In the genomic region with DNA sequence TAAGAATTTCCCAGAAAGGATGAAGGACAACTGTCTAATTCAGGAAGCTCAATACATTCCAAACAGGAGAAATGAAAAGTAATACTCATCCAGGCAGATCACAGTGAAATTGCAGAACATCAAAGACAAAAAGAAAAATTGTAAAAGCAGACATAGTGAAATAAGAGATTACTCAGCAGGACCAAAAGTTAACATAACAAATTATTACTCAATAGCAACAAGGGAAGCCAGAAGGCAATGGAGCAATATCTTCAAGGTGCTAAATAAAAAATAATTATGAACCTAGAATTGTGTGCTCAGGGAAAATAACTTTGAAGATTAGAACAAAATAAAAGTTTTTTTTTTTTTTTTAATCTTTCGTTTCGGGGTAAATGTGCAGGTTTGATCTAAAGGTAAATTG, we compare ENCODE assay signal across 22 cellular contexts. TPM values are rescaled to one million over a fixed set of nuclear protein-coding genes. Genes with fewer than 3 reads are reported as not detected.
"Had no signal": no experiment of that assay in that cellular context is flagged by ENCODE, and none has a peak within 500 bp of the region (broad histone marks: within the 10 kb centered on the region; RNA-seq: fewer than 3 reads in every experiment).

No MANE protein-coding gene starts in this region.

- DNase-seq: activated CD4-positive, alpha-beta T cell treated with anti-CD3 and anti-CD28 coated beads for 4 hours; activated CD4-positive, alpha-beta T cell treated with anti-CD3 and anti-CD28 coated beads, Interleukin-2, amount 50 U/mL, for 48 hours; activated CD4-positive, CD25-positive, alpha-beta regulatory T cell; activated CD8-positive, alpha-beta memory T cell treated with anti-CD3 and anti-CD28 coated beads, Interleukin-2, amount 50 U/mL, for 48 hours; activated naive CD4-positive, alpha-beta T cell; activated T-cell treated with anti-CD3 and anti-CD28 coated beads, Interleukin-2, amount 50 U/mL, for 4 hours; amniotic stem cell; esophagus squamous epithelium; foreskin keratinocyte; kidney; lower lobe of right lung; naive thymus-derived CD4-positive, alpha-beta T cell; posterior cingulate gyrus; stimulated activated CD4-positive, alpha-beta T cell treated with anti-CD3 and anti-CD28 coated beads, Interleukin-15, amount 100 ng/mL, for 24 hours; stimulated activated naive B cell treated with anti-CD40 and anti-IgM and Interleukin-4, amounts not matched to agents 10 μg/mL and 1 μg/mL and 100 μg/mL, for 72 hours; testis; trophoblast cell; uterus had no signal

- H3K4me1 ChIP-seq: breast epithelium, esophagus squamous epithelium, foreskin keratinocyte, lower lobe of right lung, testis, uterus had no signal

- H3K27ac ChIP-seq: breast epithelium, coronary artery, esophagus squamous epithelium, foreskin keratinocyte, lower lobe of right lung, testis, uterus had no signal

- H3K9me3 ChIP-seq: breast epithelium, esophagus squamous epithelium, lower lobe of right lung, testis, uterus had no signal

- H3K4me3 ChIP-seq: breast epithelium, coronary artery, esophagus squamous epithelium, lower lobe of right lung, smooth muscle cell, testis, uterus had no signal

- H3K4me2 ChIP-seq: smooth muscle cell had no signal

- H3K27me3 ChIP-seq: breast epithelium, esophagus squamous epithelium, foreskin keratinocyte, testis, uterus had no signal

- H3K36me3 ChIP-seq: breast epithelium, esophagus squamous epithelium, lower lobe of right lung, uterus had no signal

RNA-seq across cellular contexts. Expression of gene ENPP6, which starts 30.5 kb away (rescaled TPM):
- total RNA-seq: foreskin keratinocyte, neural crest cell, smooth muscle cell had no signal
- polyA plus RNA-seq: naive thymus-derived CD4-positive, alpha-beta T cell; smooth muscle cell had no signal
